In genomic region chr11:11025087-11025486, GRCh38 we compare ENCODE assay signal across 18 cellular contexts.
DNase-seq lines count a peak whose midpoint lies in the region; ATAC-seq, FAIRE-seq and TF ChIP-seq lines count a peak whose summit lies in the region.
"Had no signal": no experiment of that assay in that cellular context is flagged by ENCODE, and none has a peak within 500 bp of the region (broad histone marks: within the 10 kb centered on the region; RNA-seq: fewer than 3 reads in every experiment).

No MANE protein-coding gene starts in this region.

- H3K27me3 ChIP-seq in GM23248 (replicated peaks; ENCODE audit: insufficient read depth) (no peaks in the 10 kb centered on the region), endothelial cell of umbilical vein (ENCODE audit: control insufficient read depth in 2 of 2, insufficient read depth in 2 of 2, low read length in 2 of 2) (peaks cover 0 to 10% of the 10 kb centered on the region in 2 experiments), lower lobe of right lung (ENCODE audit: low read depth) (no peaks in the 10 kb centered on the region)
- H3K27me3 ChIP-seq: BE2C, gastroesophageal sphincter had no signal

- FAIRE-seq in endothelial cell of umbilical vein (lab: Jason Lieb, UNC), result peak; percentile 60
- FAIRE-seq: D721Med had no signal

- H3K27me3 Mint-ChIP-seq in nephron progenitor cell (ENCODE audit: low read depth, poor library complexity), result peaks cover 23% of the 10 kb centered on the region
- H3K27me3 Mint-ChIP-seq: activated CD8-positive, alpha-beta T cell treated with anti-CD3 and anti-CD28 coated beads for 36 hours had no signal

- no peak overlapping the region for H3K4me2 ChIP-seq in GM23248 (ENCODE audit: unreplicated experiment)
- no peak overlapping the region for H3K4me2 ChIP-seq in endothelial cell of umbilical vein (ENCODE audit: insufficient read depth, low read length)

- no TSS peak for BruUV-seq in endothelial cell of umbilical vein (replicated peaks; lab: Mats Ljungman, UMichigan)

- H3K4me1 ChIP-seq in GM23248 (ENCODE audit: insufficient read depth) (peaks cover 22% of the 10 kb centered on the region), endothelial cell of umbilical vein (ENCODE audit: control insufficient read depth, extremely low read depth, insufficient read depth, low read length) (peaks cover 19% of the 10 kb centered on the region), lower lobe of right lung (no peaks in the 10 kb centered on the region)
- H3K4me1 ChIP-seq: BE2C, left ventricle myocardium inferior had no signal

- intact Hi-C loops in endothelial cell of umbilical vein (cut with micrococcal nuclease), result loop anchor here (2.0 to 5.0 kb wide), 4 partner anchors 132 to 1257 kb away; partner anchors contain the start of gene ZBED5
- intact Hi-C loops in lower lobe of right lung (cut with DNase I), result no loop called here

- H3K4me3 ChIP-seq in GM23248 (no peak overlapping the region), endothelial cell of umbilical vein (replicated peaks in 1 of 3; ENCODE audit: insufficient read depth in 1 of 3, low read depth in 1 of 3, low read length in 3 of 3) (no peak overlapping the region), skeletal muscle cell (ENCODE audit: low read depth, low read length) (no peak overlapping the region), lower lobe of right lung (no peak overlapping the region)
- H3K4me3 ChIP-seq: gastroesophageal sphincter, left ventricle myocardium inferior had no signal

- POLR2A ChIA-PET in endothelial cell of umbilical vein (lab: Charles Lee), result interaction anchor here (0.9 kb wide), 1 partner anchor 216 kb away, joined by 3 read pairs; the partner anchor contains the start of gene EIF4G2

- CTCF ChIA-PET in endothelial cell of umbilical vein (lab: Charles Lee), result interaction anchor here (2.7 to 7.5 kb wide), 4 partner anchors 91 to 761 kb away, joined by 10 to 227 read pairs (median 90); no protein-coding TSS in a partner anchor

- H3K36me3 ChIP-seq in GM23248 (ENCODE audit: low read depth), result no peaks in the 10 kb centered on the region
- H3K36me3 ChIP-seq in endothelial cell of umbilical vein (ENCODE audit: control insufficient read depth in 2 of 2, extremely low read depth in 1 of 2, insufficient read depth in 2 of 2, low read length in 2 of 2), result no peaks in the 10 kb centered on the region
- H3K36me3 ChIP-seq in lower lobe of right lung, result no peaks in the 10 kb centered on the region
- H3K36me3 ChIP-seq: BE2C, gastroesophageal sphincter, left ventricle myocardium inferior had no signal

- TF ChIP-seq CTCF in endothelial cell of umbilical vein (IDR thresholded peaks at IDR 0.05; ENCODE audit: extremely low read depth in 1 of 2, insufficient read depth in 1 of 2, low read depth in 1 of 2, low read length in 2 of 2), result no peak
- TF ChIP-seq CTCF in lower lobe of right lung (IDR thresholded peaks at IDR 0.05), result no peak
- no peak for TF ChIP-seq CTCF in nephron progenitor cell (IDR thresholded peaks at IDR 0.05)

- WGBS in GM23248 (ENCODE audit: low coverage in 1 of 2, low lambda C conversion rate in 2 of 2, missing lambda C conversion rate in 2 of 2), 2 experiments, result 14 to 18% methylated on average over 2 of the region's 2 CpGs

- no peak overlapping the region for H3K9ac ChIP-seq in GM23248
- no peak overlapping the region for H3K9ac ChIP-seq in endothelial cell of umbilical vein (replicated peaks; ENCODE audit: extremely low read depth, insufficient read depth, low read length)

- no peaks in the 10 kb centered on the region for H3K9me1 ChIP-seq in endothelial cell of umbilical vein (replicated peaks; ENCODE audit: control insufficient read depth, extremely low read depth, insufficient read depth, low read length)

- dilution Hi-C loops in endothelial cell of umbilical vein (cut with MboI; ENCODE audit: extremely low pct_ligation_motif_present, low sequenced_read_pairs), result no loop called here

- H2AFZ ChIP-seq in GM23248 (no peak overlapping the region), endothelial cell of umbilical vein (ENCODE audit: low read depth, low read length) (no peak overlapping the region)

- DNase-seq in GM23248 (peak; percentile 87), NCI-H226 (peak; percentile 43), endothelial cell of umbilical vein (ENCODE audit: low read depth, low spot score) (peak; percentile 34), skeletal muscle cell (ENCODE audit: low read depth) (peak; percentile 23), lower lobe of right lung (no peak), nephron progenitor cell (no peak), HPDE6-E6E7 (ENCODE audit: extremely low spot score) (no peak)
- DNase-seq: activated CD8-positive, alpha-beta T cell treated with anti-CD3 and anti-CD28 coated beads for 36 hours; BE2C; Karpas-422; left ventricle myocardium inferior; NCI-H1694 treated with DMSO at 0.1 percent for 48 hours; NCI-H2227 treated with DMSO at 0.1 percent for 48 hours; NK-92 treated with Interleukin-12 subunit alpha and Interleukin-12 subunit beta, amount 100 ng/mL, for 24 hours; stimulated activated CD4-positive, alpha-beta T cell treated with anti-CD3 and anti-CD28 coated beads, Interleukin-4, amount 100 ng/mL, for 1 hour; T-helper 1 cell had no signal

- H3K79me2 ChIP-seq in GM23248 (ENCODE audit: insufficient read depth) (no peaks in the 10 kb centered on the region), endothelial cell of umbilical vein (ENCODE audit: control insufficient read depth, insufficient read depth, low read length) (no peaks in the 10 kb centered on the region)

- H3K36me3 Mint-ChIP-seq in nephron progenitor cell (ENCODE audit: low read depth), result no peaks in the 10 kb centered on the region

- H4K20me1 ChIP-seq in GM23248 (ENCODE audit: insufficient read depth) (no peaks in the 10 kb centered on the region), endothelial cell of umbilical vein (replicated peaks; ENCODE audit: control insufficient read depth, extremely low read depth, insufficient read depth, low read length) (no peaks in the 10 kb centered on the region)

- H3F3A ChIP-seq in GM23248 (ENCODE audit: insufficient read depth), result peaks cover 23% of the 10 kb centered on the region

- H3K9me2 ChIP-seq in GM23248 (ENCODE audit: insufficient read depth), result no peaks in the 10 kb centered on the region

- in situ Hi-C loops in GM23248 (cut with MboI), result no loop called here

- H3K9me3 Mint-ChIP-seq in nephron progenitor cell, result peaks cover 7% of the 10 kb centered on the region
- H3K9me3 Mint-ChIP-seq: activated CD8-positive, alpha-beta T cell treated with anti-CD3 and anti-CD28 coated beads for 36 hours had no signal

- no peak for TF ChIP-seq POLR2A in endothelial cell of umbilical vein (IDR thresholded peaks at IDR 0.05; ENCODE audit: low read depth, low read length)

- no peak overlapping the region for H3K4me3 Mint-ChIP-seq in nephron progenitor cell
- H3K4me3 Mint-ChIP-seq: activated CD8-positive, alpha-beta T cell treated with anti-CD3 and anti-CD28 coated beads for 36 hours had no signal

- no peak overlapping the region for H3K27ac Mint-ChIP-seq in nephron progenitor cell
- H3K27ac Mint-ChIP-seq: activated CD8-positive, alpha-beta T cell treated with anti-CD3 and anti-CD28 coated beads for 36 hours had no signal

- H3K27ac ChIP-seq in GM23248 (no peak overlapping the region), endothelial cell of umbilical vein (ENCODE audit: insufficient read depth, low read depth, low read length) (no peak overlapping the region), lower lobe of right lung (no peak overlapping the region)
- H3K27ac ChIP-seq: gastroesophageal sphincter, left ventricle myocardium inferior had no signal

- ATAC-seq in lower lobe of right lung, result no peak
- ATAC-seq: activated CD8-positive, alpha-beta T cell treated with anti-CD3 and anti-CD28 coated beads for 36 hours; gastroesophageal sphincter had no signal

- H3K4me1 Mint-ChIP-seq in nephron progenitor cell, result peaks cover 7% of the 10 kb centered on the region

- no peaks in the 10 kb centered on the region for H3K9me3 ChIP-seq in GM23248 (ENCODE audit: low read depth)
- no peaks in the 10 kb centered on the region for H3K9me3 ChIP-seq in endothelial cell of umbilical vein (replicated peaks; ENCODE audit: control insufficient read depth, insufficient read depth, low read length)
- H3K9me3 ChIP-seq in lower lobe of right lung, result no peaks in the 10 kb centered on the region
- H3K9me3 ChIP-seq: BE2C, gastroesophageal sphincter, left ventricle myocardium inferior had no signal

TF ChIP-seq in endothelial cell of umbilical vein, 7 proteins besides CTCF, POLR2A, EP300 and RAD21:
- TF ChIP-seq JUN (IDR thresholded peaks at IDR 0.05; ENCODE audit: borderline replicate concordance, insufficient read depth, insufficient read length, low read depth) (peak; percentile 85), FOS (IDR thresholded peaks at IDR 0.05; ENCODE audit: borderline replicate concordance, insufficient read depth, low read length) (peak; percentile 67), POLR2AphosphoS5 (IDR thresholded peaks at IDR 0.05; ENCODE audit: insufficient read depth, low read depth, low read length) (no peak)

Comparison
In these comparisons a context has a peak if more than half of its experiments do, and no peak if none do; other contexts are left out.
1. DNase-seq: peak in GM23248 (single experiment), NCI-H226 (single experiment), endothelial cell of umbilical vein (single experiment) and skeletal muscle cell (single experiment); none in lower lobe of right lung (single experiment), nephron progenitor cell (single experiment) and HPDE6-E6E7 (single experiment).